ENCODE assay signal across 25 cellular contexts in genomic region chr6:141539617-141540016, GRCh38.
A peak's percentile ranks its signal among the peaks of the same experiment; 100 is the strongest.
DNase-seq lines count a peak whose midpoint lies in the region; FAIRE-seq and TF ChIP-seq lines count a peak whose summit lies in the region.
"Had no signal": no experiment of that assay in that cellular context is flagged by ENCODE, and none has a peak within 500 bp of the region (broad histone marks: within the 10 kb centered on the region; RNA-seq: fewer than 3 reads in every experiment).

No MANE protein-coding gene starts in this region.

- peaks cover 25% of the 10 kb centered on the region for H3K4me1 Mint-ChIP-seq in HFFc6 (ENCODE audit: low read depth)

- no peak for FAIRE-seq in GM19239 (lab: Jason Lieb, UNC)
- FAIRE-seq: G401.6, GM12892, GM18507 had no signal

- no peaks in the 10 kb centered on the region for H3K4me1 ChIP-seq in MM.1S (ENCODE audit: low read length)
- H3K4me1 ChIP-seq: Caco-2 had no signal

- H3K27me3 Mint-ChIP-seq in HFFc6 (ENCODE audit: insufficient read depth) = no peaks in the 10 kb centered on the region; the same call in 1 of the 2 replicates
- H3K27me3 Mint-ChIP-seq: CD4-positive, alpha-beta T cell had no signal

- no peaks in the 10 kb centered on the region for H3K9me2 ChIP-seq in MM.1S (replicated peaks; ENCODE audit: insufficient read depth, low read length)

- H3F3A ChIP-seq in MM.1S (ENCODE audit: insufficient read depth, low read length) = no peaks in the 10 kb centered on the region

- H3K27me3 ChIP-seq in MM.1S (replicated peaks; ENCODE audit: insufficient read depth, low read length) = no peaks in the 10 kb centered on the region
- H3K27me3 ChIP-seq: BLaER1 had no signal

- H3K79me2 ChIP-seq in MM.1S (ENCODE audit: low read length) = no peaks in the 10 kb centered on the region

- no peak overlapping the region for H3K4me3 Mint-ChIP-seq in HFFc6
- H3K4me3 Mint-ChIP-seq: CD4-positive, alpha-beta T cell; T-helper 1 cell treated with Interleukin-12 subunit alpha and Interleukin-12 subunit beta and Interleukin-4 antibody, amounts not matched to agents 30 μg/mL and 1 μg/mL, for 36 hours had no signal

- DNase-seq in HFFc6 (no peak), NCI-H526 (lab: John Stamatoyannopoulos, UW) (peak; percentile 76 to 77), epithelial cell of esophagus (ENCODE audit: low read depth) (peak; percentile 55), putamen (ENCODE audit: low spot score) (peak; percentile 12), NCI-H146 treated with DMSO at 0.1 percent for 48 hours (lab: John Stamatoyannopoulos, UW; ENCODE audit: unreplicated experiment) (no peak), GM19239 (ENCODE audit: insufficient read length, low spot score) (no peak), MM.1S (no peak)
- DNase-seq in activated naive CD4-positive, alpha-beta T cell (lab: John Stamatoyannopoulos, UW) = no peak
- DNase-seq: Caco-2; CD4-positive, alpha-beta T cell; DMS 273 treated with DMSO at 0.1 percent for 48 hours; H7; KG1; MV-4-11; NCI-H1694 treated with DMSO at 0.1 percent for 48 hours; NCI-H2081 treated with DMSO at 0.1 percent for 48 hours; NCI-H510A; OCI-M1; Right ventricle myocardium superior had no signal

- H2AFZ ChIP-seq in MM.1S (ENCODE audit: low read length) = no peak overlapping the region

- H3K36me3 ChIP-seq in MM.1S (replicated peaks; ENCODE audit: insufficient read depth, low read length) = no peaks in the 10 kb centered on the region
- H3K36me3 ChIP-seq: BLaER1 had no signal

- TF ChIP-seq CTCF in HFFc6 (IDR thresholded peaks at IDR 0.05) = no peak
- no peak for TF ChIP-seq CTCF in epithelial cell of esophagus (IDR thresholded peaks at IDR 0.05; ENCODE audit: insufficient read depth, low read depth, low read length, missing control alignments)
- TF ChIP-seq CTCF in MM.1S (IDR thresholded peaks at IDR 0.05; ENCODE audit: low read length) = no peak

- H3K36me3 Mint-ChIP-seq in HFFc6 (ENCODE audit: low read depth) = no peaks in the 10 kb centered on the region

- H4K20me1 ChIP-seq in MM.1S (ENCODE audit: insufficient read depth, low read length) = no peaks in the 10 kb centered on the region
- H4K20me1 ChIP-seq: BLaER1 had no signal

- H3K9ac ChIP-seq in MM.1S (ENCODE audit: low read length) = no peak overlapping the region
- H3K9ac ChIP-seq: BLaER1 had no signal

- no peaks in the 10 kb centered on the region for H3K9me3 Mint-ChIP-seq in HFFc6
- H3K9me3 Mint-ChIP-seq: CD4-positive, alpha-beta T cell; T-helper 1 cell treated with Interleukin-12 subunit alpha and Interleukin-12 subunit beta and Interleukin-4 antibody, amounts not matched to agents 30 μg/mL and 1 μg/mL, for 36 hours had no signal

- H3K4me3 ChIP-seq in epithelial cell of esophagus (ENCODE audit: low read length) = no peak overlapping the region
- H3K4me3 ChIP-seq in MM.1S (ENCODE audit: low read length) = no peak overlapping the region
- H3K4me3 ChIP-seq: BLaER1 had no signal

- peak overlapping the region; percentile 22; the same call in 1 of the 2 replicates for H3K27ac Mint-ChIP-seq in HFFc6
- H3K27ac Mint-ChIP-seq: CD4-positive, alpha-beta T cell; T-helper 1 cell treated with Interleukin-12 subunit alpha and Interleukin-12 subunit beta and Interleukin-4 antibody, amounts not matched to agents 30 μg/mL and 1 μg/mL, for 36 hours had no signal

- H3K9me3 ChIP-seq in MM.1S (replicated peaks; ENCODE audit: insufficient read depth, low read length) = no peaks in the 10 kb centered on the region
- H3K9me3 ChIP-seq: BLaER1, Caco-2 had no signal

- no peak overlapping the region for H3K27ac ChIP-seq in MM.1S (ENCODE audit: low read length)
- H3K27ac ChIP-seq: BLaER1, HL-60 had no signal

- H3K4me2 ChIP-seq in MM.1S (ENCODE audit: low read depth, low read length) = no peak overlapping the region
- H3K4me2 ChIP-seq: BLaER1 had no signal

Comparison
In these comparisons a context has a peak if more than half of its experiments do, and no peak if none do; other contexts are left out.
1. DNase-seq: peak in NCI-H526 (2 of 2), epithelial cell of esophagus (single experiment) and putamen (single experiment); none in HFFc6 (single experiment), NCI-H146 treated with DMSO at 0.1 percent for 48 hours (single experiment), activated naive CD4-positive, alpha-beta T cell (0 of 4), GM19239 (single experiment) and MM.1S (single experiment).